In genomic region chr22:22916215-22916951, GRCh38 we compare ENCODE assay signal across 1 cellular context.
A peak's percentile ranks its signal among the peaks of the same experiment; 100 is the strongest.
TF ChIP-seq lines count a peak whose summit lies in the region.

No MANE protein-coding gene starts in this region.

TF ChIP-seq in HepG2, 621 proteins besides CTCF, POLR2A, EP300 and RAD21 (continues in another document):
- no peak for TF ChIP-seq ZNF326 (CRISPR knock-in tag; IDR thresholded peaks at IDR 0.05; ENCODE audit: borderline replicate concordance)
- TF ChIP-seq MATR3 (CRISPR knock-in tag; IDR thresholded peaks at IDR 0.05) = no peak
- no peak for TF ChIP-seq ZNF567 (CRISPR knock-in tag; IDR thresholded peaks at IDR 0.05; ENCODE audit: borderline replicate concordance)
- TF ChIP-seq ZNF282 (IDR thresholded peaks at IDR 0.05; ENCODE audit: partially characterized antibody) = no peak
- no peak for TF ChIP-seq ZNF275 (CRISPR knock-in tag; IDR thresholded peaks at IDR 0.05; ENCODE audit: borderline replicate concordance)
- TF ChIP-seq MTF2 (CRISPR knock-in tag; IDR thresholded peaks at IDR 0.05; ENCODE audit: borderline replicate concordance) = no peak
- TF ChIP-seq ZBTB34 (CRISPR knock-in tag; IDR thresholded peaks at IDR 0.05) = no peak
- no peak for TF ChIP-seq TOE1 (CRISPR knock-in tag; IDR thresholded peaks at IDR 0.05)
- no peak for TF ChIP-seq ZNF253 (CRISPR knock-in tag; IDR thresholded peaks at IDR 0.05; ENCODE audit: borderline replicate concordance)
- no peak for TF ChIP-seq ZNF615 (CRISPR knock-in tag; IDR thresholded peaks at IDR 0.05; ENCODE audit: borderline replicate concordance)
- TF ChIP-seq ZSCAN30 (CRISPR knock-in tag; IDR thresholded peaks at IDR 0.05) = no peak
- TF ChIP-seq SAP130 (CRISPR knock-in tag; IDR thresholded peaks at IDR 0.05; ENCODE audit: low read depth) = peak; percentile 20; the same call in 1 of the 2 replicates
- TF ChIP-seq ZMYM3 (CRISPR knock-in tag; IDR thresholded peaks at IDR 0.05) = no peak
- TF ChIP-seq TEAD2 (CRISPR knock-in tag; IDR thresholded peaks at IDR 0.05) = no peak
- TF ChIP-seq RFXAP (CRISPR knock-in tag; IDR thresholded peaks at IDR 0.05; ENCODE audit: borderline replicate concordance) = no peak
- no peak for TF ChIP-seq ZNF160 (CRISPR knock-in tag; IDR thresholded peaks at IDR 0.05)
- TF ChIP-seq SIX1 (CRISPR knock-in tag; IDR thresholded peaks at IDR 0.05; ENCODE audit: borderline replicate concordance) = no peak
- peak; percentile 29; the same call in 1 of the 2 replicates for TF ChIP-seq CREB1 (IDR thresholded peaks at IDR 0.05)
- TF ChIP-seq CREB1 (CRISPR knock-in tag; IDR thresholded peaks at IDR 0.05) = no peak
- no peak for TF ChIP-seq FOXK2 (IDR thresholded peaks at IDR 0.05)
- TF ChIP-seq NFKB2 (CRISPR knock-in tag; IDR thresholded peaks at IDR 0.05; ENCODE audit: borderline replicate concordance) = no peak
- peak; percentile 50; the same call in 1 of the 2 replicates for TF ChIP-seq TFAP4 (IDR thresholded peaks at IDR 0.05; ENCODE audit: borderline replicate concordance, low read depth)
- TF ChIP-seq ZNF367 (CRISPR knock-in tag; IDR thresholded peaks at IDR 0.05; ENCODE audit: borderline replicate concordance) = no peak
- 0 out of 2 replicates have a peak, but pooled peaks have one; percentile 20 for TF ChIP-seq FOSL2 (CRISPR knock-in tag; IDR thresholded peaks at IDR 0.05)
- TF ChIP-seq ZFP90 (CRISPR knock-in tag; IDR thresholded peaks at IDR 0.05; ENCODE audit: borderline replicate concordance) = no peak
- 0 out of 2 replicates have a peak, but pooled peaks have one; percentile 22 for TF ChIP-seq HNF4A (CRISPR knock-in tag; IDR thresholded peaks at IDR 0.05)
- peak; percentile 98 for TF ChIP-seq MNT (IDR thresholded peaks at IDR 0.05)
- 0 out of 2 replicates have a peak, but pooled peaks have one; percentile 17 for TF ChIP-seq TCF7 (IDR thresholded peaks at IDR 0.05; ENCODE audit: low read depth)
- no peak for TF ChIP-seq ADNP (CRISPR knock-in tag; IDR thresholded peaks at IDR 0.05)
- TF ChIP-seq MAZ (IDR thresholded peaks at IDR 0.05; ENCODE audit: borderline replicate concordance, low read depth, low read length) = peak; percentile 54; the same call in 1 of the 2 replicates
- no peak for TF ChIP-seq MAZ (CRISPR knock-in tag; IDR thresholded peaks at IDR 0.05; ENCODE audit: low read depth)
- TF ChIP-seq ZNF850 (CRISPR knock-in tag; conservative IDR thresholded peaks at IDR 0.05) = no peak
- TF ChIP-seq GLMP (CRISPR knock-in tag; IDR thresholded peaks at IDR 0.05; ENCODE audit: borderline replicate concordance) = no peak
- TF ChIP-seq HOXA7 (CRISPR knock-in tag; IDR thresholded peaks at IDR 0.05) = no peak
- TF ChIP-seq PRDM15 (CRISPR knock-in tag; IDR thresholded peaks at IDR 0.05) = no peak
- no peak for TF ChIP-seq ZNF501 (CRISPR knock-in tag; IDR thresholded peaks at IDR 0.05)
- TF ChIP-seq ZMYM2 (CRISPR knock-in tag; IDR thresholded peaks at IDR 0.05) = no peak
- no peak for TF ChIP-seq ZNF121 (CRISPR knock-in tag; IDR thresholded peaks at IDR 0.05)
- no peak for TF ChIP-seq JARID2 (CRISPR knock-in tag; IDR thresholded peaks at IDR 0.05; ENCODE audit: insufficient replicate concordance)
- peak; percentile 60; the same call in 1 of the 2 replicates for TF ChIP-seq PHF21A (CRISPR knock-in tag; IDR thresholded peaks at IDR 0.05)
- TF ChIP-seq ZNF562 (CRISPR knock-in tag; IDR thresholded peaks at IDR 0.05; ENCODE audit: borderline replicate concordance) = no peak
- TF ChIP-seq GATAD2A (CRISPR knock-in tag; IDR thresholded peaks at IDR 0.05) = no peak
- no peak for TF ChIP-seq ZBTB39 (CRISPR knock-in tag; IDR thresholded peaks at IDR 0.05)
- no peak for TF ChIP-seq THRA (CRISPR knock-in tag; IDR thresholded peaks at IDR 0.05; ENCODE audit: borderline replicate concordance)
- no peak for TF ChIP-seq ZBTB49 (CRISPR knock-in tag; IDR thresholded peaks at IDR 0.05; ENCODE audit: borderline replicate concordance)
- peak; percentile 62 for TF ChIP-seq PAXIP1 (CRISPR knock-in tag; conservative IDR thresholded peaks at IDR 0.05)
